In the genomic region with DNA sequence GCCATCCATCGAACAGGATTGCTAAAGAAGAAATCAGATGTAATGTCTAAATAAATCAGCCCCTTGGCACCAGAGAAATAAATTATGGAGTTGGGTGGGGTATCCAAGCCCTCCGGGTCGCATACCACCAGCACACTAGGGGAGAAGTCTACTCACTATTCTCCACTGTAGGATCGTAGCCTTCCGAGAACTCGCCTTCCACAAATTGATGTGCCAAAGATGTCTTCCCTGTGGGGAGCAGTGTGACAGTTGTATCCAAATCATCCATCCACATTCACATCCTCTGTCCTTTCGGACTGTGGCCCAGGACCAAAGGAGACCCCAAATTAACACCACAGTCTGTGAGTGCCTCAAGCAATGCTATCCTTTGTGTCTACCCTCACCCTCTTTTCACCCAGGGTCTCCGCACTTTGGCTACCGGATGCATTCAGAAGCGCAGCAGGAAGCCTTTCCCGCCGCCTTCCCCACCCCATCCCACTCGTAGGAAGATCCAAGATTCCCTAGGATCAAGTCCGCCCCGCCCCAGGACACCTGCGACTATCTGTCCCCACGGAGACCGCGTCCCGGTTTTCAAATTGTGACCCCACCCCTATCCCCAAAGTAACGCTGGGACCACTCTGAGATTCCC, we compare ENCODE assay signal across 8 cellular contexts. TPM values are rescaled to one million over a fixed set of nuclear protein-coding genes. Genes with fewer than 3 reads are reported as not detected.
DNase-seq lines count a peak whose midpoint lies in the region; ATAC-seq and TF ChIP-seq lines count a peak whose summit lies in the region.

No MANE protein-coding gene starts in this region.

- no peaks in the 10 kb centered on the region for H3F3A ChIP-seq in OCI-LY1 (ENCODE audit: insufficient read depth, low read length)

- no peaks in the 10 kb centered on the region for H3K9me2 ChIP-seq in OCI-LY1 (ENCODE audit: low read depth, low read length)

- H3K9me3 ChIP-seq in ES-I3 (ENCODE audit: control insufficient read depth, insufficient read depth, low read length) (no peaks in the 10 kb centered on the region), OCI-LY1 (ENCODE audit: low read length) (no peaks in the 10 kb centered on the region), prostate gland (no peaks in the 10 kb centered on the region)

- H3K9ac ChIP-seq in ES-I3 (ENCODE audit: low read depth, low read length) (peak overlapping the region; percentile 98), OCI-LY1 (ENCODE audit: low read length) (peak overlapping the region; percentile 54)

- in situ Hi-C loops in ACHN (cut with HindIII; ENCODE audit: low pct_ligation_motif_present, low pct_unique_long_range_greater_than_20kb, low sequenced_read_pairs), result no loop called here

- H3K36me3 ChIP-seq in ES-I3 (ENCODE audit: insufficient read depth, low read length) (no peaks in the 10 kb centered on the region), OCI-LY1 (ENCODE audit: insufficient read depth, low read length) (no peaks in the 10 kb centered on the region), prostate gland (no peaks in the 10 kb centered on the region)

- WGBS in prostate gland, result 20% methylated on average over 21 of the region's 21 CpGs

- no peaks in the 10 kb centered on the region for H4K20me1 ChIP-seq in OCI-LY1 (ENCODE audit: insufficient read depth, low read length)

- ATAC-seq in GM19395 (IDR thresholded peaks at IDR 0.05; ENCODE audit: unreplicated experiment), result no peak

- no peak overlapping the region for H3K27ac ChIP-seq in OCI-LY1 (ENCODE audit: low read depth, low read length, poor library complexity, severe bottlenecking)
- H3K27ac ChIP-seq in epithelial cell of prostate, result peak overlapping the region; percentile 31
- peak overlapping the region in 1 of 2 donors; percentile 61 for H3K27ac ChIP-seq in prostate gland

- H3K79me2 ChIP-seq in OCI-LY1 (ENCODE audit: insufficient read depth, low read length), result no peaks in the 10 kb centered on the region

- intact Hi-C loops in prostate gland (cut with DNase I), result loop anchor here (10.0 kb wide), 1 partner anchor 56 kb away; no protein-coding TSS in a partner anchor

- peak overlapping the region; percentile 71 for H3K4me3 ChIP-seq in OCI-LY1 (ENCODE audit: low read depth, low read length, poor library complexity, severe bottlenecking)
- peak overlapping the region; percentile 47 to 71 for H3K4me3 ChIP-seq in prostate gland

- H3K4me1 ChIP-seq in ES-I3 (ENCODE audit: insufficient read depth, low read length), result peaks cover 4% of the 10 kb centered on the region; the same call in 1 of the 2 replicates
- peaks cover 11% of the 10 kb centered on the region for H3K4me1 ChIP-seq in OCI-LY1 (ENCODE audit: insufficient read depth, low read length, severe bottlenecking)
- H3K4me1 ChIP-seq in prostate gland (replicated peaks), result no peaks in the 10 kb centered on the region

- H3K27me3 ChIP-seq in OCI-LY1 (ENCODE audit: insufficient read depth, low read length), result no peaks in the 10 kb centered on the region
- no peaks in the 10 kb centered on the region for H3K27me3 ChIP-seq in prostate gland (replicated peaks; ENCODE audit: insufficient read depth)

- peak overlapping the region; percentile 75 for H3K4me2 ChIP-seq in OCI-LY1 (ENCODE audit: low read length)

- no peak for TF ChIP-seq CTCF in OCI-LY1 (IDR thresholded peaks at IDR 0.05; ENCODE audit: low read length)
- TF ChIP-seq CTCF in prostate gland (IDR thresholded peaks at IDR 0.05), result no peak

- TF ChIP-seq POLR2A in prostate gland (IDR thresholded peaks at IDR 0.05), result no peak

- DNase-seq in epithelial cell of prostate (ENCODE audit: low read depth, low spot score), result no peak
- no peak for DNase-seq in prostate gland (ENCODE audit: low spot score)
- no peak for DNase-seq in ACHN
- DNase-seq in NK-92 treated with Interleukin-12 subunit alpha and Interleukin-12 subunit beta, amount 100 ng/mL, for 24 hours (lab: John Stamatoyannopoulos, UW), result no peak
- DNase-seq in stimulated activated CD4-positive, alpha-beta T cell treated with anti-CD3 and anti-CD28 coated beads, Interleukin-4, amount 100 ng/mL, for 4 hours, result no peak

- no peak overlapping the region for H2AFZ ChIP-seq in OCI-LY1 (ENCODE audit: low read length)

RNA-seq across cellular contexts. Expression of gene RHEBL1, which starts 0.8 kb away (rescaled TPM):
- 1 to 10 TPM; 1.1 to 2.3 TPM for total RNA-seq in prostate gland

RNA-seq across cellular contexts. Expression of gene KMT2D, which starts 8.4 kb away (rescaled TPM):
- total RNA-seq in prostate gland, result 10 to 100 TPM; 82.7 to 99.7 TPM

RNA-seq across cellular contexts. Expression of gene DHH, which starts 25.6 kb away (rescaled TPM):
- 100 to 1,000 TPM in 1 of 2 donors, under 1 TPM in 1; 0.18 to 114 TPM for total RNA-seq in prostate gland

RNA-seq across cellular contexts. Expression of gene LMBR1L, which starts 41.7 kb away (rescaled TPM):
- 100 to 1,000 TPM in 1 of 2 donors, 10 to 100 TPM in 1; 25.2 to 143 TPM for total RNA-seq in prostate gland

RNA-seq across cellular contexts. Expression of gene PRKAG1, which starts 50.4 kb away (rescaled TPM):
- total RNA-seq in prostate gland, result 10 to 100 TPM; 53.9 to 55.4 TPM
